In genomic region chr10:81570349-81570748, GRCh38 we compare ENCODE assay signal across 25 cellular contexts.
"Had no signal": no experiment of that assay in that cellular context is flagged by ENCODE, and none has a peak within 500 bp of the region (broad histone marks: within the 10 kb centered on the region; RNA-seq: fewer than 3 reads in every experiment).

No MANE protein-coding gene starts in this region.

- ATAC-seq: effector memory CD8-positive, alpha-beta T cell; left lobe of liver had no signal

- H3K4me3 ChIP-seq: cardiac muscle cell, colonic mucosa, esophagus squamous epithelium, lung, ovary, right lobe of liver, smooth muscle cell, suprapubic skin had no signal

- H3K4me2 ChIP-seq: smooth muscle cell had no signal

- H3K27ac ChIP-seq: cardiac muscle cell, colonic mucosa, esophagus squamous epithelium, ovary, right lobe of liver, suprapubic skin had no signal

- H3K36me3 ChIP-seq: cardiac muscle cell, colonic mucosa, esophagus squamous epithelium, ovary, right lobe of liver, suprapubic skin had no signal

- H3K4me1 ChIP-seq: colonic mucosa, esophagus squamous epithelium, right lobe of liver, suprapubic skin had no signal

- H3K4me1 Mint-ChIP-seq: central memory CD8-positive, alpha-beta T cell; immature natural killer cell; memory B cell; nephron progenitor cell had no signal

- H3K9me3 ChIP-seq: colonic mucosa, ovary, suprapubic skin had no signal

- H3K27me3 Mint-ChIP-seq: central memory CD8-positive, alpha-beta T cell; effector memory CD8-positive, alpha-beta T cell; memory B cell; stimulated activated naive CD8-positive, alpha-beta T cell treated with anti-CD3 and anti-CD28 coated beads, Interleukin-15, Interleukin-2, amounts not matched to agents 100 ng/mL and 50 ng/mL, for 24 hours had no signal

- H3K4me3 Mint-ChIP-seq: central memory CD8-positive, alpha-beta T cell; effector memory CD8-positive, alpha-beta T cell; immature natural killer cell; memory B cell; nephron progenitor cell; stimulated activated naive CD8-positive, alpha-beta T cell treated with anti-CD3 and anti-CD28 coated beads, Interleukin-15, Interleukin-2, amounts not matched to agents 100 ng/mL and 50 ng/mL, for 24 hours had no signal

- H3K27me3 ChIP-seq: cardiac muscle cell, colonic mucosa, esophagus squamous epithelium, ovary, right lobe of liver, suprapubic skin had no signal

- H3K36me3 Mint-ChIP-seq: memory B cell had no signal

- H3K27ac Mint-ChIP-seq: effector memory CD8-positive, alpha-beta T cell; immature natural killer cell; memory B cell; nephron progenitor cell; stimulated activated naive CD8-positive, alpha-beta T cell treated with anti-CD3 and anti-CD28 coated beads, Interleukin-15, Interleukin-2, amounts not matched to agents 100 ng/mL and 50 ng/mL, for 24 hours had no signal

- DNase-seq: colonic mucosa; dermis blood vessel endothelial cell; effector memory CD8-positive, alpha-beta T cell; erythroblast; esophagus squamous epithelium; foreskin melanocyte; hypothalamus; immature natural killer cell; nephron progenitor cell; occipital lobe; stimulated activated CD4-positive, alpha-beta T cell treated with anti-CD3 and anti-CD28 coated beads, Interleukin-12 subunit alpha, Interleukin-12 subunit beta, amount 100 ng/mL, for 4 hours; stimulated activated CD4-positive, alpha-beta T cell treated with anti-CD3 and anti-CD28 coated beads, Interleukin-1b, Interleukin-23, amount 100 ng/mL, for 48 hours; stimulated activated CD4-positive, alpha-beta T cell treated with anti-CD3 and anti-CD28 coated beads, Interleukin-4, amount 100 ng/mL, for 1 hour; stimulated activated CD8-positive, alpha-beta memory T cell treated with anti-CD3 and anti-CD28 coated beads, Interleukin-4, amount 100 ng/mL, for 48 hours; trophoblast cell had no signal
